Comparison of ENCODE assay signal across 13 cellular contexts in the genomic region with DNA sequence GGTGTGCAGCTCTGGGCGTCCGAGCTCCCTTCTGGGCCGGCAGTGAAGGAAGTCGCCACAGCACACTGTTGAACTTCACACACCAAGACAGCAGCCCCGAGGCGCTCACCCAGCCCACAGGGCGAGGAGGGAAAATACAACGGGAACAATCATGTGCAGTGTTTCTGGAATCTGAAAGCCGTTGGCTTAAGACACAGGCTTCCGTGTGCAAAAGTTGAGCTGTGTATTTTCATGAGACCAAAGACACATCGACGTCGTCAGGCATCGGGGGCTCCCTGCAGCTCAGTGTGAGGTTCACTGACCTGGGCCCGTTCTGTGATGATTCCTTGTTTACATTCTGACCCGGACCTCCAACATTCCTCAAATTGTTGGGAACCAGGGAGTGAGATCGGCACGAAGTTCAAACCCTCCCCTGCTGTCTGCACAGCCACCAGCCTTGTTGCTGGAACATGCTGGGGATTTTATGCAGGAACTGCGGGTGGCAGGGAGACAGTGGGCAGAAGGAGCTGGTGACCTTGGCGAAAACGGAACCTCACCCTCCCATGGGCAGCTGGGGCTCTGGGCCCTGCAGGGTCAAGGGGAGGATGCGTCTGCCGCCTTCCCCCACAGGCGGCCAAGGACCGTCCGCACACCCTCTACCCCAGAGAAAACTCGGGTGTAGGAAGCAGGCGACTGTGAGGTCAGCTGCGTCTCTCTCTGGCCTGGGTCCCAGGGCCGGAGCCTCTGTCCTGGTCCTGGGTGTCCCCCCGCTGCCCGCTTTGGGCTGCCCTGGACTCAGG.
DNase-seq lines count a peak whose midpoint lies in the region; ATAC-seq and TF ChIP-seq lines count a peak whose summit lies in the region.
"Had no signal": no experiment of that assay in that cellular context is flagged by ENCODE, and none has a peak within 500 bp of the region (broad histone marks: within the 10 kb centered on the region; RNA-seq: fewer than 3 reads in every experiment).

No MANE protein-coding gene starts in this region.

- H3K27ac ChIP-seq in right atrium auricular region = no peak overlapping the region
- H3K27ac ChIP-seq in left ventricle myocardium inferior (replicated peaks) = no peak overlapping the region
- H3K27ac ChIP-seq: HL-60 had no signal

- H3K4me1 Mint-ChIP-seq in neural crest cell = peaks cover 20% of the 10 kb centered on the region

- H3K27ac Mint-ChIP-seq in neural crest cell (ENCODE audit: unreplicated experiment) = peak overlapping the region; percentile 88

- no peak overlapping the region for H3K4me3 ChIP-seq in right atrium auricular region
- no peak overlapping the region for H3K4me3 ChIP-seq in left ventricle myocardium inferior
- no peak overlapping the region for H3K4me3 ChIP-seq in HAP-1

- H3K9me3 ChIP-seq in right atrium auricular region (no peaks in the 10 kb centered on the region), left ventricle myocardium inferior (replicated peaks) (no peaks in the 10 kb centered on the region), HAP-1 (no peaks in the 10 kb centered on the region)

- H3K4me3 Mint-ChIP-seq in neural crest cell = peak overlapping the region; percentile 54

- H3K36me3 ChIP-seq in right atrium auricular region (no peaks in the 10 kb centered on the region), left ventricle myocardium inferior (no peaks in the 10 kb centered on the region), HAP-1 (replicated peaks) (no peaks in the 10 kb centered on the region)

- H3K27me3 Mint-ChIP-seq in neural crest cell (ENCODE audit: low read depth) = peaks cover 6% of the 10 kb centered on the region

- no peak for ATAC-seq in HG03039 (IDR thresholded peaks at IDR 0.05; ENCODE audit: unreplicated experiment)

- no peaks in the 10 kb centered on the region for H3K27me3 ChIP-seq in right atrium auricular region
- H3K27me3 ChIP-seq in left ventricle myocardium inferior (ENCODE audit: low read depth) = peaks cover 11% of the 10 kb centered on the region
- H3K27me3 ChIP-seq in HAP-1 (ENCODE audit: low read depth) = no peaks in the 10 kb centered on the region

- in situ Hi-C loops in HAP-1 (cut with MboI; ENCODE audit: low sequenced_read_pairs) = no loop called here

- DNase-seq in right atrium auricular region (ENCODE audit: low spot score) (peak; percentile 58), left ventricle myocardium inferior (no peak), fibroblast of peridontal ligament (ENCODE audit: extremely low read depth) (peak; percentile 14), neural crest cell (ENCODE audit: low read depth, low spot score) (peak; percentile 32), UCSD-AML1 (lab: John Stamatoyannopoulos, UW; ENCODE audit: unreplicated experiment) (no peak), HAP-1 (ENCODE audit: low spot score in 2 of 2) (no peak), NCI-H146 treated with DMSO at 0.1 percent for 48 hours (lab: John Stamatoyannopoulos, UW; ENCODE audit: unreplicated experiment) (no peak)
- DNase-seq: activated CD4-positive, alpha-beta T cell treated with anti-CD3 and anti-CD28 coated beads for 48 hours; activated naive CD4-positive, alpha-beta T cell treated with anti-CD3 and anti-CD28 coated beads, Interleukin-2, amount 50 U/mL, for 16 hours; hypothalamus; NCI-H526 had no signal

- intact Hi-C loops in left ventricle myocardium inferior (cut with micrococcal nuclease) = no loop called here

- no peaks in the 10 kb centered on the region for H3K9me3 Mint-ChIP-seq in neural crest cell

- no peak for TF ChIP-seq CTCF in right atrium auricular region (IDR thresholded peaks at IDR 0.05)
- TF ChIP-seq CTCF in left ventricle myocardium inferior (IDR thresholded peaks at IDR 0.05; ENCODE audit: borderline replicate concordance) = no peak
- no peak for TF ChIP-seq CTCF in neural crest cell (conservative IDR thresholded peaks at IDR 0.05)

- H3K4me1 ChIP-seq in right atrium auricular region = peaks cover 0 to 7% of the 10 kb centered on the region in 2 donors
- no peaks in the 10 kb centered on the region for H3K4me1 ChIP-seq in left ventricle myocardium inferior
- H3K4me1 ChIP-seq in HAP-1 = no peaks in the 10 kb centered on the region

- no peaks in the 10 kb centered on the region for H3K36me3 Mint-ChIP-seq in neural crest cell (ENCODE audit: low read depth)

Comparison
In these comparisons a context has a peak if more than half of its experiments do, and no peak if none do; other contexts are left out.
1. DNase-seq: peak in right atrium auricular region (single experiment), fibroblast of peridontal ligament (single experiment) and neural crest cell (single experiment); none in left ventricle myocardium inferior (single experiment), UCSD-AML1 (single experiment), HAP-1 (0 of 2) and NCI-H146 treated with DMSO at 0.1 percent for 48 hours (single experiment).